Comparison of ENCODE assay signal across 12 cellular contexts in genomic region chr11:69040581-69041260, GRCh38. TPM values are rescaled to one million over a fixed set of nuclear protein-coding genes. Genes with fewer than 3 reads are reported as not detected.
A peak's percentile ranks its signal among the peaks of the same experiment; 100 is the strongest.
DNase-seq lines count a peak whose midpoint lies in the region; ATAC-seq, FAIRE-seq and TF ChIP-seq lines count a peak whose summit lies in the region.
"Had no signal": no experiment of that assay in that cellular context is flagged by ENCODE, and none has a peak within 500 bp of the region (broad histone marks: within the 10 kb centered on the region; RNA-seq: fewer than 3 reads in every experiment).

No MANE protein-coding gene starts in this region.

- TF ChIP-seq CTCF in HepG2 (CRISPR knock-in tag; IDR thresholded peaks at IDR 0.05) = no peak
- no peak for TF ChIP-seq CTCF in right lobe of liver (IDR thresholded peaks at IDR 0.05)
- no peak for TF ChIP-seq CTCF in vagina (IDR thresholded peaks at IDR 0.05)
- TF ChIP-seq CTCF in transverse colon (IDR thresholded peaks at IDR 0.05) = no peak

- TF ChIP-seq POLR2A in HepG2 (IDR thresholded peaks at IDR 0.05; ENCODE audit: insufficient read depth in 1 of 2, low read depth in 2 of 2, low read length in 2 of 2) (no peak), right lobe of liver (IDR thresholded peaks at IDR 0.05) (no peak), vagina (IDR thresholded peaks at IDR 0.05) (no peak), transverse colon (IDR thresholded peaks at IDR 0.05) (no peak)

- CTCF ChIA-PET in HepG2 (lab: Yijun Ruan, JAX; ENCODE audit: low intra/inter-chr PET ratio, low total read pairs) = no interaction called here

- H3K27me3 ChIP-seq in HepG2 (ENCODE audit: control insufficient read depth in 1 of 2, insufficient read depth in 2 of 2, low read length in 2 of 2) (peaks cover 0 to 4% of the 10 kb centered on the region in 2 experiments; a peak in 1 of 5 replicates), right lobe of liver (no peaks in the 10 kb centered on the region), vagina (no peaks in the 10 kb centered on the region), transverse colon (no peaks in the 10 kb centered on the region)

- H3K4me2 ChIP-seq in HepG2 (ENCODE audit: low read depth, low read length) = no peak overlapping the region

- intact Hi-C loops in HepG2 (cut with micrococcal nuclease; ENCODE audit: unreplicated experiment) = no loop called here
- intact Hi-C loops in right lobe of liver (cut with DNase I) = no loop called here
- intact Hi-C loops in vagina (cut with DNase I) = no loop called here
- intact Hi-C loops in transverse colon (cut with DNase I; ENCODE audit: low total_unique reads) = no loop called here

- H3K9me3 ChIP-seq in HepG2 (ENCODE audit: low read length) = no peaks in the 10 kb centered on the region
- H3K9me3 ChIP-seq in right lobe of liver = no peaks in the 10 kb centered on the region
- H3K9me3 ChIP-seq in SK-N-MC (ENCODE audit: low read depth, low read length) = no peaks in the 10 kb centered on the region
- no peaks in the 10 kb centered on the region for H3K9me3 ChIP-seq in vagina
- no peaks in the 10 kb centered on the region for H3K9me3 ChIP-seq in transverse colon

- POLR2A ChIA-PET in HepG2 (lab: Yijun Ruan, JAX) = no interaction called here

- no peak for DNase-seq in HepG2 (ENCODE audit: low spot score)
- no peak for DNase-seq in right lobe of liver
- DNase-seq in SK-N-MC (ENCODE audit: low read depth, low spot score) = peak; percentile 85
- peak; percentile 96 for DNase-seq in foreskin melanocyte
- no peak for DNase-seq in vagina (ENCODE audit: extremely low spot score in 2 of 2)
- DNase-seq in transverse colon = no peak
- no peak for DNase-seq in midbrain (lab: John Stamatoyannopoulos, UW)
- DNase-seq: activated naive CD8-positive, alpha-beta T cell treated with anti-CD3 and anti-CD28 coated beads, Interleukin-2, amount 10 ng/mL, durations not matched to agents 7 days and 5 days; DMS53; natural killer cell; T-helper 1 cell had no signal

- H3K9ac ChIP-seq in HepG2 (ENCODE audit: insufficient read depth, low read depth, low read length) (no peak overlapping the region), SK-N-MC (ENCODE audit: insufficient read length) (no peak overlapping the region)

- no peak for FAIRE-seq in HepG2 (lab: Jason Lieb, UNC)

- TF ChIP-seq RAD21 in HepG2 (CRISPR knock-in tag; IDR thresholded peaks at IDR 0.05) = no peak

- H4K20me1 ChIP-seq in HepG2 (ENCODE audit: insufficient read depth, low read length) = no peaks in the 10 kb centered on the region

- no peak for ATAC-seq in HepG2
- ATAC-seq in right lobe of liver = no peak
- ATAC-seq in HG02798 (IDR thresholded peaks at IDR 0.05; ENCODE audit: poor library complexity, unreplicated experiment) = no peak

- H2AFZ ChIP-seq in HepG2 (ENCODE audit: low read length) = no peak overlapping the region

- no TSS peak for BruUV-seq in HepG2 (replicated peaks; lab: Mats Ljungman, UMichigan)

- H3K36me3 ChIP-seq in HepG2 (replicated peaks in 1 of 2; ENCODE audit: control insufficient read depth in 1 of 2, insufficient read depth in 2 of 2, low read length in 2 of 2) (no peaks in the 10 kb centered on the region), right lobe of liver (no peaks in the 10 kb centered on the region), SK-N-MC (ENCODE audit: insufficient read depth, low read length) (no peaks in the 10 kb centered on the region), vagina (no peaks in the 10 kb centered on the region), transverse colon (no peaks in the 10 kb centered on the region)

- H3K4me3 ChIP-seq in HepG2 (replicated peaks in 1 of 3; ENCODE audit: insufficient read depth in 1 of 3, low read depth in 2 of 3, low read length in 3 of 3) (no peak overlapping the region), right lobe of liver (no peak overlapping the region), SK-N-MC (peak overlapping the region; percentile 40), vagina (no peak overlapping the region), transverse colon (no peak overlapping the region)

- H3K4me1 ChIP-seq in HepG2 (ENCODE audit: insufficient read depth, low read length) (peaks cover 7% of the 10 kb centered on the region; the same call in 1 of the 2 replicates), right lobe of liver (no peaks in the 10 kb centered on the region), vagina (peaks cover 45% of the 10 kb centered on the region), transverse colon (peaks cover 0 to 7% (median 4%) of the 10 kb centered on the region in 4 donors)

- no peak overlapping the region for H3K27ac ChIP-seq in HepG2 (ENCODE audit: extremely low read length, insufficient read depth, low read length)
- H3K27ac ChIP-seq in right lobe of liver = no peak overlapping the region
- H3K27ac ChIP-seq in SK-N-MC = peak overlapping the region; percentile 95
- H3K27ac ChIP-seq in vagina = peak overlapping the region; percentile 84
- H3K27ac ChIP-seq in transverse colon = no peak overlapping the region

- WGBS in HepG2 (ENCODE audit: low lambda C conversion rate) = 45% methylated on average over 4 of the region's 4 CpGs
- 38% methylated on average over 1 of the region's 4 CpGs for WGBS in right lobe of liver (ENCODE audit: insufficient coverage, low coverage, low lambda C conversion rate, missing lambda C conversion rate)
- 75% methylated on average over 4 of the region's 4 CpGs; no CpG with 5 or more reads in 1 of the 2 donors for WGBS in transverse colon (ENCODE audit: low coverage in 1 of 2), 2 donors

- H3K79me2 ChIP-seq in HepG2 (ENCODE audit: insufficient read depth, low read length) = no peaks in the 10 kb centered on the region

- in situ Hi-C loops in HepG2 (cut with HindIII; ENCODE audit: extremely low pct_ligation_motif_present, low pct_unique_long_range_greater_than_20kb) = no loop called here
- in situ Hi-C loops in transverse colon (cut with MboI; ENCODE audit: low pct_ligation_motif_present in 1 of 4, low pct_unique_long_range_greater_than_20kb in 1 of 4, low sequenced_read_pairs in 3 of 4) = no loop called here

- TF ChIP-seq EP300 in HepG2 (IDR thresholded peaks at IDR 0.05; ENCODE audit: low read depth in 2 of 2, low read length in 2 of 2) = no peak
- no peak for TF ChIP-seq EP300 in HepG2 (CRISPR knock-in tag; IDR thresholded peaks at IDR 0.05; ENCODE audit: borderline replicate concordance)
- TF ChIP-seq EP300 in transverse colon (IDR thresholded peaks at IDR 0.05; ENCODE audit: low read depth) = no peak

RNA-seq across cellular contexts. Expression of gene TPCN2, which starts 8.0 kb away (rescaled TPM):
- total RNA-seq in HepG2 (2016; rRNA removed; fragmentation: Illumina TruSeq; extraction: Trizol) = 2.0 and 5.9 TPM in 2 replicates
- 3.5 and 4.3 TPM in 2 replicates for total RNA-seq in HepG2 (2016; cell fraction: cytosol; rRNA removed; fragmentation: Illumina TruSeq; extraction: Trizol; ENCODE audit: low read depth)
- total RNA-seq in HepG2 (2016; cell fraction: insoluble cytoplasmic fraction; rRNA removed; fragmentation: Illumina TruSeq; extraction: Trizol) = 1.8 and 5.7 TPM in 2 replicates
- 2.4 and 2.5 TPM in 2 replicates for total RNA-seq in HepG2 (2016; cell fraction: membrane; rRNA removed; fragmentation: Illumina TruSeq; extraction: Trizol)
- 7.8 and 11.5 TPM in 2 replicates for total RNA-seq in HepG2 (2016; cell fraction: nucleus; rRNA removed; fragmentation: Illumina TruSeq; extraction: Trizol)
- 5.6 and 6.9 TPM in 2 replicates for polyA plus RNA-seq in HepG2 (2011; rRNA removed)
- 3.3 and 3.5 TPM in 2 replicates for polyA plus RNA-seq in HepG2 (2011; cell fraction: cytosol; rRNA removed)
- polyA plus RNA-seq in HepG2 (2011; cell fraction: nucleus; rRNA removed) = 37.2 and 42.8 TPM in 2 replicates
- polyA plus RNA-seq in HepG2 (2012) = 4.5 and 4.7 TPM in 2 replicates
- 0.52 and 0.74 TPM in 2 replicates for polyA plus RNA-seq in HepG2 (2016; cell fraction: cytosol; fragmentation: Illumina TruSeq; extraction: Trizol; ENCODE audit: low read depth)
- polyA plus RNA-seq in HepG2 (2016; cell fraction: insoluble cytoplasmic fraction; fragmentation: Illumina TruSeq; extraction: Trizol; ENCODE audit: low read depth) = 1.7 and 2.1 TPM in 2 replicates
- 1.3 TPM in 2 replicates for polyA plus RNA-seq in HepG2 (2016; cell fraction: membrane; fragmentation: Illumina TruSeq; extraction: Trizol; ENCODE audit: low read depth)
- polyA plus RNA-seq in HepG2 (2016; cell fraction: nucleus; fragmentation: Illumina TruSeq; extraction: Trizol; ENCODE audit: insufficient read depth, low read depth) = 17.8 and 19.4 TPM in 2 replicates
- polyA minus RNA-seq in HepG2 (2011; rRNA and poly(A)+ RNA removed; ENCODE audit: low replicate concordance) = 10.3 and 20.2 TPM in 2 replicates
- polyA minus RNA-seq in HepG2 (2011; cell fraction: cytosol; rRNA and poly(A)+ RNA removed) = 1.6 TPM in 2 replicates
- polyA minus RNA-seq in HepG2 (2011; cell fraction: nucleus; rRNA and poly(A)+ RNA removed) = 14.9 and 16.5 TPM in 2 replicates
- total RNA-seq in right lobe of liver = 10 to 100 TPM; 10.7 to 27.2 (median 15.6) TPM
- total RNA-seq in vagina = 21.1 TPM
- total RNA-seq in transverse colon = 10 to 100 TPM; 16.8 to 25.4 (median 20.7) TPM

RNA-seq across cellular contexts. Expression of gene MRGPRF, which starts 27.7 kb away (rescaled TPM):
- total RNA-seq in HepG2 (2016; rRNA removed; fragmentation: Illumina TruSeq; extraction: Trizol) = not detected in 2 replicates
- total RNA-seq in HepG2 (2016; cell fraction: cytosol; rRNA removed; fragmentation: Illumina TruSeq; extraction: Trizol; ENCODE audit: low read depth) = not detected in 2 replicates
- not detected in 2 replicates for total RNA-seq in HepG2 (2016; cell fraction: insoluble cytoplasmic fraction; rRNA removed; fragmentation: Illumina TruSeq; extraction: Trizol)
- not detected in 2 replicates for total RNA-seq in HepG2 (2016; cell fraction: membrane; rRNA removed; fragmentation: Illumina TruSeq; extraction: Trizol)
- not detected in 2 replicates for total RNA-seq in HepG2 (2016; cell fraction: nucleus; rRNA removed; fragmentation: Illumina TruSeq; extraction: Trizol)
- not detected in 2 replicates for polyA plus RNA-seq in HepG2 (2011; rRNA removed)
- not detected in 2 replicates for polyA plus RNA-seq in HepG2 (2011; cell fraction: cytosol; rRNA removed)
- not detected in 2 replicates for polyA plus RNA-seq in HepG2 (2011; cell fraction: nucleus; rRNA removed)
- not detected in 2 replicates for polyA plus RNA-seq in HepG2 (2012)
- polyA plus RNA-seq in HepG2 (2016; cell fraction: cytosol; fragmentation: Illumina TruSeq; extraction: Trizol; ENCODE audit: low read depth) = not detected in 2 replicates
- polyA plus RNA-seq in HepG2 (2016; cell fraction: insoluble cytoplasmic fraction; fragmentation: Illumina TruSeq; extraction: Trizol; ENCODE audit: low read depth) = not detected in 2 replicates
- polyA plus RNA-seq in HepG2 (2016; cell fraction: membrane; fragmentation: Illumina TruSeq; extraction: Trizol; ENCODE audit: low read depth) = not detected in 2 replicates
- not detected in 2 replicates for polyA plus RNA-seq in HepG2 (2016; cell fraction: nucleus; fragmentation: Illumina TruSeq; extraction: Trizol; ENCODE audit: insufficient read depth, low read depth)
- 1.1 TPM in 1 of 2 replicates, not detected in the other for polyA minus RNA-seq in HepG2 (2011; rRNA and poly(A)+ RNA removed; ENCODE audit: low replicate concordance)
- polyA minus RNA-seq in HepG2 (2011; cell fraction: cytosol; rRNA and poly(A)+ RNA removed) = not detected in 2 replicates
- polyA minus RNA-seq in HepG2 (2011; cell fraction: nucleus; rRNA and poly(A)+ RNA removed) = not detected in 2 replicates
- 1 to 10 TPM; 1.6 to 3.4 (median 2.0) TPM for total RNA-seq in right lobe of liver
- total RNA-seq in vagina = 84.5 TPM
- 100 to 1,000 TPM in 1 of 4 donors, 10 to 100 TPM in 3; 17.9 to 119 (median 43.6) TPM for total RNA-seq in transverse colon
- total RNA-seq: activated naive CD8-positive, alpha-beta T cell treated with anti-CD3 and anti-CD28 coated beads, Interleukin-2, amount 10 ng/mL, durations not matched to agents 7 days and 5 days; natural killer cell had no signal

RNA-seq across cellular contexts. Expression of gene MRGPRD, which starts 59.9 kb away (rescaled TPM):
- total RNA-seq in HepG2 (2016; rRNA removed; fragmentation: Illumina TruSeq; extraction: Trizol) (not detected in 2 replicates), right lobe of liver (not detected), vagina (not detected), transverse colon (not detected)
- total RNA-seq in HepG2 (2016; cell fraction: cytosol; rRNA removed; fragmentation: Illumina TruSeq; extraction: Trizol; ENCODE audit: low read depth) = not detected in 2 replicates
- not detected in 2 replicates for total RNA-seq in HepG2 (2016; cell fraction: insoluble cytoplasmic fraction; rRNA removed; fragmentation: Illumina TruSeq; extraction: Trizol)
- total RNA-seq in HepG2 (2016; cell fraction: membrane; rRNA removed; fragmentation: Illumina TruSeq; extraction: Trizol) = not detected in 2 replicates
- total RNA-seq in HepG2 (2016; cell fraction: nucleus; rRNA removed; fragmentation: Illumina TruSeq; extraction: Trizol) = not detected in 2 replicates
- not detected in 2 replicates for polyA plus RNA-seq in HepG2 (2011; rRNA removed)
- not detected in 2 replicates for polyA plus RNA-seq in HepG2 (2011; cell fraction: cytosol; rRNA removed)
- polyA plus RNA-seq in HepG2 (2011; cell fraction: nucleus; rRNA removed) = not detected in 2 replicates
- polyA plus RNA-seq in HepG2 (2012) = not detected in 2 replicates
- polyA plus RNA-seq in HepG2 (2016; cell fraction: cytosol; fragmentation: Illumina TruSeq; extraction: Trizol; ENCODE audit: low read depth) = not detected in 2 replicates
- not detected in 2 replicates for polyA plus RNA-seq in HepG2 (2016; cell fraction: insoluble cytoplasmic fraction; fragmentation: Illumina TruSeq; extraction: Trizol; ENCODE audit: low read depth)
- polyA plus RNA-seq in HepG2 (2016; cell fraction: membrane; fragmentation: Illumina TruSeq; extraction: Trizol; ENCODE audit: low read depth) = not detected in 2 replicates
- not detected in 2 replicates for polyA plus RNA-seq in HepG2 (2016; cell fraction: nucleus; fragmentation: Illumina TruSeq; extraction: Trizol; ENCODE audit: insufficient read depth, low read depth)
- not detected in 2 replicates for polyA minus RNA-seq in HepG2 (2011; rRNA and poly(A)+ RNA removed; ENCODE audit: low replicate concordance)
- polyA minus RNA-seq in HepG2 (2011; cell fraction: cytosol; rRNA and poly(A)+ RNA removed) = not detected in 2 replicates
- polyA minus RNA-seq in HepG2 (2011; cell fraction: nucleus; rRNA and poly(A)+ RNA removed) = not detected in 2 replicates
- total RNA-seq: activated naive CD8-positive, alpha-beta T cell treated with anti-CD3 and anti-CD28 coated beads, Interleukin-2, amount 10 ng/mL, durations not matched to agents 7 days and 5 days; natural killer cell had no signal

Comparison
In these comparisons a context has a peak if more than half of its experiments do, and no peak if none do; other contexts are left out.
1. DNase-seq: peak in SK-N-MC (single experiment) and foreskin melanocyte (single experiment); none in HepG2 (single experiment), right lobe of liver (0 of 3), vagina (0 of 2), transverse colon (single experiment) and midbrain (single experiment).
2. H3K27ac ChIP-seq: peak in SK-N-MC (single experiment) and vagina (single experiment); none in HepG2 (single experiment), right lobe of liver (0 of 3) and transverse colon (0 of 4).
3. RNA of gene MRGPRF, which starts 27.7 kb away (total RNA-seq): 84.5 TPM in vagina (single experiment) and 17.9 to 119 TPM in transverse colon; 1.6 to 3.4 TPM in right lobe of liver and not detected in HepG2; every median in the first group is over 4 times any median in the second.